8 cellular contexts compared by ENCODE assay signal in the genomic region with DNA sequence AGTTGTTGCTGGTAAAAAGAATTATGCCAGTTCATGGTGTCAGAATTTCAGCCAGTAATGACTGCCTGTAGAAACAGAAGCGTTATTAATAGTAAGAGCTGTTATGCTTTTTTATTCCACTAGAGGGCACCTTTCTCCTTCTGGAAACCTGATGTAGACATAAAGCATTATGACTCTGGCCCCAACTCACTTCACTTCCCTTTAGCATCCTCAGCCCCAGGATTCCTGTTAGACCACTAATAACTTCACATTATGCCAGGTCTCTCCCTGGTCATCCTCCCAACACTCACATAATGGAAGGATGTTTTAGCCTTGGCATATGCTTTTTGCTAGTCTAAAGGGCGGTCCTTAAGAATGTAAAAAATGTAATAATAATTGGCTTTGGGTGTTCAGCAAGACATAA. TPM values are rescaled to one million over a fixed set of nuclear protein-coding genes. Genes with fewer than 3 reads are reported as not detected.
DNase-seq lines count a peak whose midpoint lies in the region; ATAC-seq and TF ChIP-seq lines count a peak whose summit lies in the region.

No MANE protein-coding gene starts in this region.

- H3K36me3 Mint-ChIP-seq in Caco-2 (ENCODE audit: insufficient read depth, unreplicated experiment) = peaks cover 6% of the 10 kb centered on the region
- no peaks in the 10 kb centered on the region for H3K36me3 Mint-ChIP-seq in activated CD8-positive, alpha-beta T cell treated with anti-CD3 and anti-CD28 coated beads, Interleukin-2, amount 10 ng/mL, durations not matched to agents 7 days and 5 days (ENCODE audit: low read depth)
- no peaks in the 10 kb centered on the region for H3K36me3 Mint-ChIP-seq in activated CD4-positive, alpha-beta memory T cell treated with anti-CD3 and anti-CD28 coated beads for 36 hours

- BruUV-seq in Caco-2 (replicated peaks; lab: Mats Ljungman, UMichigan) = no TSS peak

- H3K4me3 ChIP-seq in Caco-2 (ENCODE audit: low read depth, low read length) = no peak overlapping the region

- intact Hi-C loops in Caco-2 (cut with micrococcal nuclease; ENCODE audit: unreplicated experiment) = loop anchor here (2.0 kb wide), 1 partner anchor 278 kb away; no protein-coding TSS in a partner anchor
- intact Hi-C loops in activated CD4-positive, alpha-beta memory T cell treated with anti-CD3 and anti-CD28 coated beads for 36 hours (cut with micrococcal nuclease) = loop anchor here (1.0 to 5.0 kb wide), 4 partner anchors 255 to 590 kb away; no protein-coding TSS in a partner anchor

- CTCF ChIA-PET in Caco-2 (lab: Charles Lee) = no interaction called here
- CTCF ChIA-PET in activated CD8-positive, alpha-beta T cell treated with anti-CD3 and anti-CD28 coated beads, Interleukin-2, amount 10 ng/mL, durations not matched to agents 7 days and 5 days (lab: Charles Lee) = interaction anchor here (0.8 to 2.8 kb wide), 20 partner anchors 11 to 591 kb away, joined by 3 to 9 read pairs (median 4); partner anchors contain the start of genes C18orf54 and STARD6
- CTCF ChIA-PET in activated CD4-positive, alpha-beta memory T cell treated with anti-CD3 and anti-CD28 coated beads for 36 hours (lab: Charles Lee) = interaction anchor here (0.6 to 4.8 kb wide), 22 partner anchors 9 to 977 kb away, joined by 3 to 25 read pairs (median 4); partner anchors contain the start of genes C18orf54 and STARD6

- peak; percentile 32 to 39 for TF ChIP-seq CTCF in Caco-2 (IDR thresholded peaks at IDR 0.05; ENCODE audit: insufficient read depth in 1 of 2, low read depth in 1 of 2, low read length in 1 of 2, severe bottlenecking in 1 of 2, unreplicated experiment in 1 of 2)

- no peak overlapping the region for H3K4me3 Mint-ChIP-seq in Caco-2 (ENCODE audit: unreplicated experiment)
- H3K4me3 Mint-ChIP-seq in activated CD8-positive, alpha-beta T cell treated with anti-CD3 and anti-CD28 coated beads, Interleukin-2, amount 10 ng/mL, durations not matched to agents 7 days and 5 days = no peak overlapping the region
- H3K4me3 Mint-ChIP-seq in activated CD4-positive, alpha-beta memory T cell treated with anti-CD3 and anti-CD28 coated beads for 36 hours = no peak overlapping the region

- no peaks in the 10 kb centered on the region; the same call in 1 of the 2 replicates for H3K9me3 ChIP-seq in Caco-2

- no peaks in the 10 kb centered on the region for H3K9me3 Mint-ChIP-seq in Caco-2 (ENCODE audit: unreplicated experiment)
- H3K9me3 Mint-ChIP-seq in activated CD8-positive, alpha-beta T cell treated with anti-CD3 and anti-CD28 coated beads, Interleukin-2, amount 10 ng/mL, durations not matched to agents 7 days and 5 days (ENCODE audit: insufficient read depth) = no peaks in the 10 kb centered on the region
- H3K9me3 Mint-ChIP-seq in activated CD4-positive, alpha-beta memory T cell treated with anti-CD3 and anti-CD28 coated beads for 36 hours = no peaks in the 10 kb centered on the region

- H3K27me3 Mint-ChIP-seq in Caco-2 (ENCODE audit: insufficient read depth, unreplicated experiment) = no peaks in the 10 kb centered on the region
- H3K27me3 Mint-ChIP-seq in activated CD8-positive, alpha-beta T cell treated with anti-CD3 and anti-CD28 coated beads, Interleukin-2, amount 10 ng/mL, durations not matched to agents 7 days and 5 days (ENCODE audit: low read depth) = peaks cover 15% of the 10 kb centered on the region
- H3K27me3 Mint-ChIP-seq in activated CD4-positive, alpha-beta memory T cell treated with anti-CD3 and anti-CD28 coated beads for 36 hours = peaks cover 7% of the 10 kb centered on the region

- DNase-seq in Caco-2 (peak in 1 of 2 experiments; percentile 36), NCI-H2227 (lab: John Stamatoyannopoulos, UW; ENCODE audit: unreplicated experiment) (peak; percentile 86), hepatic stellate cell (ENCODE audit: low spot score) (peak; percentile 22), smooth muscle cell of the brain vasculature (ENCODE audit: low read depth, low spot score) (peak; percentile 40)
- DNase-seq in activated CD8-positive, alpha-beta T cell treated with anti-CD3 and anti-CD28 coated beads, Interleukin-2, amount 10 ng/mL, durations not matched to agents 7 days and 5 days = no peak
- DNase-seq in activated CD4-positive, alpha-beta memory T cell treated with anti-CD3 and anti-CD28 coated beads for 36 hours = no peak

- POLR2A ChIA-PET in Caco-2 (lab: Charles Lee) = no interaction called here
- POLR2A ChIA-PET in activated CD8-positive, alpha-beta T cell treated with anti-CD3 and anti-CD28 coated beads, Interleukin-2, amount 10 ng/mL, durations not matched to agents 7 days and 5 days (lab: Charles Lee) = interaction anchor here (1.2 kb wide), 1 partner anchor 35 kb away, joined by 4 read pairs; the partner anchor contains the start of genes C18orf54 and STARD6
- POLR2A ChIA-PET in activated CD4-positive, alpha-beta memory T cell treated with anti-CD3 and anti-CD28 coated beads for 36 hours (lab: Charles Lee) = no interaction called here

- H3K27ac Mint-ChIP-seq in Caco-2 (ENCODE audit: unreplicated experiment) = no peak overlapping the region
- no peak overlapping the region for H3K27ac Mint-ChIP-seq in activated CD8-positive, alpha-beta T cell treated with anti-CD3 and anti-CD28 coated beads, Interleukin-2, amount 10 ng/mL, durations not matched to agents 7 days and 5 days
- no peak overlapping the region for H3K27ac Mint-ChIP-seq in activated CD4-positive, alpha-beta memory T cell treated with anti-CD3 and anti-CD28 coated beads for 36 hours

- H3K27me3 ChIP-seq in Caco-2 (replicated peaks; ENCODE audit: control insufficient read depth, insufficient read depth, low read length) = no peaks in the 10 kb centered on the region

- peak; percentile 65 for ATAC-seq in GM18909 (IDR thresholded peaks at IDR 0.05; ENCODE audit: poor library complexity, unreplicated experiment)
- ATAC-seq in HG03159 (IDR thresholded peaks at IDR 0.05; ENCODE audit: unreplicated experiment) = peak; percentile 71
- peak; percentile 73 for ATAC-seq in activated CD8-positive, alpha-beta T cell treated with anti-CD3 and anti-CD28 coated beads, Interleukin-2, amount 10 ng/mL, durations not matched to agents 7 days and 5 days

- H3K4me1 ChIP-seq in Caco-2 = peaks cover 8% of the 10 kb centered on the region

- peaks cover 9% of the 10 kb centered on the region for H3K4me1 Mint-ChIP-seq in Caco-2 (ENCODE audit: low read depth, unreplicated experiment)
- peaks cover 20% of the 10 kb centered on the region for H3K4me1 Mint-ChIP-seq in activated CD8-positive, alpha-beta T cell treated with anti-CD3 and anti-CD28 coated beads, Interleukin-2, amount 10 ng/mL, durations not matched to agents 7 days and 5 days (ENCODE audit: low read depth)
- H3K4me1 Mint-ChIP-seq in activated CD4-positive, alpha-beta memory T cell treated with anti-CD3 and anti-CD28 coated beads for 36 hours (ENCODE audit: low read depth) = peaks cover 17% of the 10 kb centered on the region

- H3K36me3 ChIP-seq in Caco-2 (ENCODE audit: control insufficient read depth, insufficient read depth, low read length) = no peaks in the 10 kb centered on the region

RNA-seq across cellular contexts. Expression of gene C18orf54, which starts 34.9 kb away (rescaled TPM):
- total RNA-seq in Caco-2 (2022) = 5.5 and 7.2 TPM in 2 replicates
- total RNA-seq in activated CD8-positive, alpha-beta T cell treated with anti-CD3 and anti-CD28 coated beads, Interleukin-2, amount 10 ng/mL, durations not matched to agents 7 days and 5 days = 10 to 100 TPM; 10.9 to 11.9 TPM
- 10 to 100 TPM; 11.7 to 12.2 TPM for total RNA-seq in activated CD4-positive, alpha-beta memory T cell treated with anti-CD3 and anti-CD28 coated beads for 36 hours

RNA-seq across cellular contexts. Expression of gene STARD6, which starts 35.0 kb away (rescaled TPM):
- total RNA-seq in Caco-2 (2022) = not detected in 2 replicates
- not detected for total RNA-seq in activated CD8-positive, alpha-beta T cell treated with anti-CD3 and anti-CD28 coated beads, Interleukin-2, amount 10 ng/mL, durations not matched to agents 7 days and 5 days
- not detected for total RNA-seq in activated CD4-positive, alpha-beta memory T cell treated with anti-CD3 and anti-CD28 coated beads for 36 hours

Comparison
In these comparisons a context has a peak if more than half of its experiments do, and no peak if none do; other contexts are left out.
1. DNase-seq: peak in NCI-H2227 (single experiment), hepatic stellate cell (single experiment) and smooth muscle cell of the brain vasculature (single experiment); none in activated CD8-positive, alpha-beta T cell treated with anti-CD3 and anti-CD28 coated beads, Interleukin-2, amount 10 ng/mL, durations not matched to agents 7 days and 5 days (single experiment) and activated CD4-positive, alpha-beta memory T cell treated with anti-CD3 and anti-CD28 coated beads for 36 hours (single experiment).
2. Peak in every context shown above with its lines, with median percentiles within 50 percentile points of each other: ATAC-seq.